Comparison of ENCODE assay signal across 9 cellular contexts in genomic region chr3:188796122-188796631, GRCh38.
A peak's percentile ranks its signal among the peaks of the same experiment; 100 is the strongest.
DNase-seq lines count a peak whose midpoint lies in the region; ATAC-seq, FAIRE-seq and TF ChIP-seq lines count a peak whose summit lies in the region.
"Had no signal": no experiment of that assay in that cellular context is flagged by ENCODE, and none has a peak within 500 bp of the region (broad histone marks: within the 10 kb centered on the region; RNA-seq: fewer than 3 reads in every experiment).

No MANE protein-coding gene starts in this region.

- DNase-seq in chondrocyte (ENCODE audit: low spot score) = no peak
- peak in 1 of 6 donors; percentile 44 for DNase-seq in pancreas
- no peak for DNase-seq in CD4-positive, alpha-beta T cell
- DNase-seq in mesothelial cell of epicardium (ENCODE audit: low spot score in 2 of 2, unreplicated experiment in 2 of 2) = no peak
- no peak for DNase-seq in NCI-H748 (lab: John Stamatoyannopoulos, UW; ENCODE audit: unreplicated experiment)
- DNase-seq in superior temporal gyrus (ENCODE audit: extremely low spot score) = no peak

- H3K4me3 ChIP-seq in pancreas = no peak overlapping the region

- no peaks in the 10 kb centered on the region for H3K36me3 ChIP-seq in pancreas

- 78 to 88% methylated on average over 3 of the region's 3 CpGs for WGBS in pancreas, 2 donors

- POLR2A ChIA-PET in CD4-positive, alpha-beta T cell (lab: Charles Lee) = no interaction called here

- H3K4me1 Mint-ChIP-seq in chondrocyte (ENCODE audit: low read depth) = peaks cover 51% of the 10 kb centered on the region
- H3K4me1 Mint-ChIP-seq in CD4-positive, alpha-beta T cell (ENCODE audit: low read depth) = no peaks in the 10 kb centered on the region
- peaks cover 27% of the 10 kb centered on the region for H3K4me1 Mint-ChIP-seq in mesothelial cell of epicardium

- H3K9me3 ChIP-seq in pancreas = no peaks in the 10 kb centered on the region
- no peaks in the 10 kb centered on the region for H3K9me3 ChIP-seq in CD4-positive, alpha-beta T cell (ENCODE audit: control insufficient read depth, low read length)

- TF ChIP-seq CTCF in chondrocyte (IDR thresholded peaks at IDR 0.05) (no peak), pancreas (IDR thresholded peaks at IDR 0.05) (no peak), mesothelial cell of epicardium (IDR thresholded peaks at IDR 0.05; ENCODE audit: unreplicated experiment) (no peak)
- TF ChIP-seq CTCF in CD4-positive, alpha-beta T cell (IDR thresholded peaks at IDR 0.05) = no peak

- H3K27ac Mint-ChIP-seq in chondrocyte (ENCODE audit: unreplicated experiment) (peak overlapping the region; percentile 92), mesothelial cell of epicardium (no peak overlapping the region)
- no peak overlapping the region for H3K27ac Mint-ChIP-seq in CD4-positive, alpha-beta T cell

- no peaks in the 10 kb centered on the region for H3K9me3 Mint-ChIP-seq in chondrocyte (ENCODE audit: low read depth)
- no peaks in the 10 kb centered on the region for H3K9me3 Mint-ChIP-seq in CD4-positive, alpha-beta T cell
- no peaks in the 10 kb centered on the region for H3K9me3 Mint-ChIP-seq in mesothelial cell of epicardium

- intact Hi-C loops in pancreas (cut with DNase I) = no loop called here
- intact Hi-C loops in CD4-positive, alpha-beta T cell (cut with DNase I, micrococcal nuclease) = no loop called here

- peaks cover 4% of the 10 kb centered on the region for H3K36me3 Mint-ChIP-seq in chondrocyte (ENCODE audit: low read depth)
- no peaks in the 10 kb centered on the region for H3K36me3 Mint-ChIP-seq in CD4-positive, alpha-beta T cell (ENCODE audit: low read depth)
- H3K36me3 Mint-ChIP-seq in mesothelial cell of epicardium = no peaks in the 10 kb centered on the region

- H3K27me3 Mint-ChIP-seq in chondrocyte (ENCODE audit: low read depth) (no peaks in the 10 kb centered on the region), mesothelial cell of epicardium (ENCODE audit: low read depth) (no peaks in the 10 kb centered on the region)
- no peaks in the 10 kb centered on the region for H3K27me3 Mint-ChIP-seq in CD4-positive, alpha-beta T cell

- H3K27me3 ChIP-seq in pancreas = no peaks in the 10 kb centered on the region
- H3K27me3 ChIP-seq in CD4-positive, alpha-beta T cell (ENCODE audit: control insufficient read depth, insufficient read depth, low read length) = no peaks in the 10 kb centered on the region

- no peak overlapping the region for H3K4me3 Mint-ChIP-seq in chondrocyte (ENCODE audit: unreplicated experiment)
- no peak overlapping the region for H3K4me3 Mint-ChIP-seq in CD4-positive, alpha-beta T cell
- no peak overlapping the region for H3K4me3 Mint-ChIP-seq in mesothelial cell of epicardium

- H3K4me1 ChIP-seq in pancreas = no peaks in the 10 kb centered on the region

- H3K27ac ChIP-seq in pancreas = peak overlapping the region in 1 of 4 donors; percentile 6
- no peak overlapping the region for H3K27ac ChIP-seq in CD4-positive, alpha-beta T cell (ENCODE audit: low read depth, low read length)

- CTCF ChIA-PET in CD4-positive, alpha-beta T cell (lab: Charles Lee) = interaction anchor here (1.5 kb wide), 1 partner anchor 11 kb away, joined by 3 read pairs; no protein-coding TSS in a partner anchor

- ATAC-seq in GM18519 (IDR thresholded peaks at IDR 0.05; ENCODE audit: low FRiP score, unreplicated experiment) (peak; percentile 71), HG03521 (IDR thresholded peaks at IDR 0.05; ENCODE audit: unreplicated experiment) (peak; percentile 64), pancreas (peak in 3 of 4 donors; percentile 25 to 86 (median 85))
- ATAC-seq in CD4-positive, alpha-beta T cell (ENCODE audit: poor library complexity) = no peak

- FAIRE-seq in pancreas (lab: Jason Lieb, UNC) = no peak
- FAIRE-seq: endometrium had no signal
